ENCODE assay signal across 8 cellular contexts in the genomic region with DNA sequence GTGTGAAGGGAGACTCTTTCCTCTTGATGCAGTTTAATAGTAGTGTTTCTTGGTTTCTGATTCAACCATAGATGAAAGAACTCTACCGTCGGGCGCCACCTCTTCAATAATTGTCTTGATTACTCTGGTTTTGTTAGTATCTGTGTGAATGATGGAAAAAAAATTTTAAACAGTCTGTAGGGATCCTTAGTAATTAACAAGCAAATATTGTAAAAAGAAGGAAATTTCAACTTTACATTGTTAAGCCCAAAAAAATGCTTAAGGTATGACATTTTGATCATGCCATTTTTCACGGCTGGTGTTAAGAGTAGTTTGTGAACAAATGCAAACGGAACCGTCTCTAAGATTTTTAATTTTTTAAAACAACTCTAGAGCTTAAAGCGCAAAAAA. TPM values are rescaled to one million over a fixed set of nuclear protein-coding genes. Genes with fewer than 3 reads are reported as not detected.
DNase-seq lines count a peak whose midpoint lies in the region; ATAC-seq lines count a peak whose summit lies in the region.

No MANE protein-coding gene starts in this region.

- H3K4me3 ChIP-seq in CD4-positive, CD25-positive, alpha-beta regulatory T cell (ENCODE audit: low read depth, low read length), result peak overlapping the region; percentile 97
- H3K4me3 ChIP-seq in NT2/D1 (ENCODE audit: insufficient read length, low read depth) (peak overlapping the region; percentile 66), neuron (ENCODE audit: low read length) (peak overlapping the region; percentile 99)

- no peak for DNase-seq in CD4-positive, CD25-positive, alpha-beta regulatory T cell
- DNase-seq in NT2/D1 (ENCODE audit: low read depth, low spot score), result no peak
- DNase-seq in effector memory CD8-positive, alpha-beta T cell, result no peak
- DNase-seq in stimulated activated CD4-positive, alpha-beta T cell treated with anti-CD3 and anti-CD28 coated beads, Interleukin-12 subunit alpha, Interleukin-12 subunit beta, amount 100 ng/mL, for 4 hours, result no peak
- no peak for DNase-seq in NCI-H187 treated with DMSO at 0.1 percent for 48 hours (lab: John Stamatoyannopoulos, UW)
- no peak for DNase-seq in NCI-H748 (lab: John Stamatoyannopoulos, UW; ENCODE audit: unreplicated experiment)

- peak overlapping the region; percentile 98 for H2AFZ ChIP-seq in neuron (ENCODE audit: low read depth, low read length)

- H3K27me3 ChIP-seq in CD4-positive, CD25-positive, alpha-beta regulatory T cell (ENCODE audit: control insufficient read depth, insufficient read depth, low read length), result peaks cover 3% of the 10 kb centered on the region
- no peaks in the 10 kb centered on the region for H3K27me3 ChIP-seq in NT2/D1 (ENCODE audit: insufficient read depth, insufficient read length)
- no peaks in the 10 kb centered on the region for H3K27me3 ChIP-seq in neuron (ENCODE audit: insufficient read depth, low read length)

- H3K4me3 Mint-ChIP-seq in CD4-positive, CD25-positive, alpha-beta regulatory T cell, result peak overlapping the region; percentile 92 to 99 (median 94)
- peak overlapping the region; percentile 84 to 94 for H3K4me3 Mint-ChIP-seq in effector memory CD8-positive, alpha-beta T cell

- no peaks in the 10 kb centered on the region for H3K27me3 Mint-ChIP-seq in CD4-positive, CD25-positive, alpha-beta regulatory T cell
- peaks cover 14 to 20% of the 10 kb centered on the region in 2 donors for H3K27me3 Mint-ChIP-seq in effector memory CD8-positive, alpha-beta T cell

- peak overlapping the region; percentile 87 for H3K27ac ChIP-seq in CD4-positive, CD25-positive, alpha-beta regulatory T cell (ENCODE audit: insufficient read depth, low read length, poor library complexity, severe bottlenecking)

- H3K9ac ChIP-seq in NT2/D1 (ENCODE audit: insufficient read length, low read depth), result peak overlapping the region; percentile 83

- H3K4me1 ChIP-seq in CD4-positive, CD25-positive, alpha-beta regulatory T cell (ENCODE audit: control insufficient read depth, insufficient read depth, low read length, poor library complexity, severe bottlenecking), result no peaks in the 10 kb centered on the region
- H3K4me1 ChIP-seq in NT2/D1 (ENCODE audit: insufficient read depth, insufficient read length) (no peaks in the 10 kb centered on the region), neuron (ENCODE audit: insufficient read depth, low read length) (peaks cover 9% of the 10 kb centered on the region)

- peaks cover 5 to 32% (median 14%) of the 10 kb centered on the region in 4 donors for H3K4me1 Mint-ChIP-seq in CD4-positive, CD25-positive, alpha-beta regulatory T cell
- H3K4me1 Mint-ChIP-seq in effector memory CD8-positive, alpha-beta T cell (ENCODE audit: low read depth in 2 of 2), result peaks cover 13 to 15% of the 10 kb centered on the region in 2 donors

- no peak for ATAC-seq in CD4-positive, CD25-positive, alpha-beta regulatory T cell (ENCODE audit: low read depth in 2 of 2)
- no peak for ATAC-seq in effector memory CD8-positive, alpha-beta T cell (replicated peaks)
- ATAC-seq in HG03469 (IDR thresholded peaks at IDR 0.05; ENCODE audit: unreplicated experiment), result no peak

- H3K9me3 Mint-ChIP-seq in CD4-positive, CD25-positive, alpha-beta regulatory T cell, result peaks cover 0 to 12% (median 5%) of the 10 kb centered on the region in 7 donors
- peaks cover 0 to 4% of the 10 kb centered on the region in 2 donors for H3K9me3 Mint-ChIP-seq in effector memory CD8-positive, alpha-beta T cell

- peak overlapping the region; percentile 93 to 96 (median 93) for H3K27ac Mint-ChIP-seq in CD4-positive, CD25-positive, alpha-beta regulatory T cell
- H3K27ac Mint-ChIP-seq in effector memory CD8-positive, alpha-beta T cell, result peak overlapping the region; percentile 90 to 96

- peaks cover 37% of the 10 kb centered on the region for H3K36me3 Mint-ChIP-seq in CD4-positive, CD25-positive, alpha-beta regulatory T cell
- H3K36me3 Mint-ChIP-seq in effector memory CD8-positive, alpha-beta T cell (ENCODE audit: insufficient read depth), result peaks cover 17% of the 10 kb centered on the region

- no peaks in the 10 kb centered on the region for H3K9me3 ChIP-seq in CD4-positive, CD25-positive, alpha-beta regulatory T cell (ENCODE audit: control insufficient read depth in 2 of 2, low read length in 2 of 2)
- no peaks in the 10 kb centered on the region for H3K9me3 ChIP-seq in NT2/D1 (ENCODE audit: insufficient read depth, low read length)
- H3K9me3 ChIP-seq in neuron (ENCODE audit: low read length), result no peaks in the 10 kb centered on the region

- H3K36me3 ChIP-seq in CD4-positive, CD25-positive, alpha-beta regulatory T cell (ENCODE audit: control insufficient read depth, insufficient read depth, low read length), result peaks cover 5% of the 10 kb centered on the region
- H3K36me3 ChIP-seq in NT2/D1 (ENCODE audit: insufficient read depth, insufficient read length, low read length), result peaks cover 37% of the 10 kb centered on the region
- peaks cover 16% of the 10 kb centered on the region for H3K36me3 ChIP-seq in neuron (ENCODE audit: insufficient read depth, low read length)

RNA-seq across cellular contexts. Expression of gene KRT10, which starts 4.1 kb away (rescaled TPM):
- 28.1 TPM for total RNA-seq in CD4-positive, CD25-positive, alpha-beta regulatory T cell
- polyA plus RNA-seq in CD4-positive, CD25-positive, alpha-beta regulatory T cell, result 100 to 1,000 TPM; 125 to 172 (median 148) TPM

RNA-seq across cellular contexts. Expression of gene KRT28, which starts 18.6 kb away (rescaled TPM):
- not detected for total RNA-seq in CD4-positive, CD25-positive, alpha-beta regulatory T cell
- polyA plus RNA-seq in CD4-positive, CD25-positive, alpha-beta regulatory T cell, result not detected

RNA-seq across cellular contexts. Expression of gene KRT27, which starts 36.0 kb away (rescaled TPM):
- not detected for total RNA-seq in CD4-positive, CD25-positive, alpha-beta regulatory T cell
- polyA plus RNA-seq in CD4-positive, CD25-positive, alpha-beta regulatory T cell, result not detected

RNA-seq across cellular contexts. Expression of gene KRT26, which starts 46.3 kb away (rescaled TPM):
- total RNA-seq in CD4-positive, CD25-positive, alpha-beta regulatory T cell, result not detected
- polyA plus RNA-seq in CD4-positive, CD25-positive, alpha-beta regulatory T cell, result not detected

RNA-seq across cellular contexts. Expression of gene KRT12, which starts 48.7 kb away (rescaled TPM):
- not detected for total RNA-seq in CD4-positive, CD25-positive, alpha-beta regulatory T cell
- polyA plus RNA-seq in CD4-positive, CD25-positive, alpha-beta regulatory T cell, result not detected
